Comparison of ENCODE assay signal across 26 cellular contexts in the genomic region with DNA sequence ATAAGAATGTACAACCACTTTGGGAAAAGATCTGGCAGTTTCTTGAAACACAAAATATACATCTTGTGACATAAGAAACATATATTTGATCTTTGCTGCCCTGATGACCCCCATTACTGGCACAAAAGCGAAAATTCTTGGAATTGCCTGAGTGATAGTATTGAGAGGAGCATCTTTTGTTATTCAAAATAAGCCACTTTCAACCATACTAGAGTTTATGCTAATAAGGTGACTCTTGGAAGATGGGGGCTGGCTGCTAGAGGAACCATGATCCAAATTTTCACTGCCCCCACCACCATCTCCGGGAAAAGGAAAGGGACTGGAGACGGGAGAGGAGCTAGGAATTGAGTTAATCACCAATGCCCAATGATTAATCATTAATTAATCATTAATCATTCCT.
"Had no signal": no experiment of that assay in that cellular context is flagged by ENCODE, and none has a peak within 500 bp of the region (broad histone marks: within the 10 kb centered on the region; RNA-seq: fewer than 3 reads in every experiment).

No MANE protein-coding gene starts in this region.

- H3K27ac ChIP-seq: breast epithelium, colonic mucosa, left lung, testis, vagina had no signal

- H3K27me3 Mint-ChIP-seq: activated B cell treated with CpG ODN at 0.5 μM for 24 hours; activated CD4-positive, alpha-beta memory T cell treated with anti-CD3 and anti-CD28 coated beads for 36 hours; activated CD4-positive, alpha-beta T cell treated with anti-CD3 and anti-CD28 coated beads for 36 hours; activated naive CD8-positive, alpha-beta T cell treated with anti-CD3 and anti-CD28 coated beads, Interleukin-2, amount 10 ng/mL, durations not matched to agents 7 days and 5 days; central memory CD8-positive, alpha-beta T cell; naive thymus-derived CD4-positive, alpha-beta T cell; type B pancreatic cell had no signal

- DNase-seq: activated B cell treated with CpG ODN at 0.5 μM for 24 hours; activated CD4-positive, alpha-beta memory T cell treated with anti-CD3 and anti-CD28 coated beads for 36 hours; activated CD4-positive, alpha-beta T cell treated with anti-CD3 and anti-CD28 coated beads for 36 hours; activated naive CD4-positive, alpha-beta T cell treated with Interleukin-2 at 50 U/mL for 16 hours; activated naive CD8-positive, alpha-beta T cell treated with anti-CD3 and anti-CD28 coated beads, Interleukin-2, amount 10 ng/mL, durations not matched to agents 7 days and 5 days; activated T-cell treated with anti-CD3 and anti-CD28 coated beads, Interleukin-2, amount 50 U/mL, for 48 hours; amniotic stem cell; colonic mucosa; immature natural killer cell; left lung; naive thymus-derived CD4-positive, alpha-beta T cell; posterior cingulate gyrus; stimulated activated CD4-positive, alpha-beta T cell treated with anti-CD3 and anti-CD28 coated beads, Interleukin-15, amount 100 ng/mL, for 24 hours; stimulated activated CD4-positive, alpha-beta T cell treated with anti-CD3 and anti-CD28 coated beads, Interleukin-4, amount 100 ng/mL, for 1 hour; stimulated activated naive CD4-positive, alpha-beta T cell; T-helper 1 cell; T-helper 9 cell; testis had no signal

- H3K27ac Mint-ChIP-seq: activated CD4-positive, alpha-beta memory T cell treated with anti-CD3 and anti-CD28 coated beads for 36 hours; activated CD4-positive, alpha-beta T cell treated with anti-CD3 and anti-CD28 coated beads for 36 hours; activated naive CD8-positive, alpha-beta T cell treated with anti-CD3 and anti-CD28 coated beads, Interleukin-2, amount 10 ng/mL, durations not matched to agents 7 days and 5 days; naive thymus-derived CD4-positive, alpha-beta T cell; type B pancreatic cell had no signal

- H3K4me3 ChIP-seq: breast epithelium, colonic mucosa, left lung, lung, smooth muscle cell, testis, vagina had no signal

- H3K4me1 ChIP-seq: breast epithelium, colonic mucosa had no signal

- H3K9me3 ChIP-seq: colonic mucosa, testis had no signal

- H3K36me3 ChIP-seq: breast epithelium, colonic mucosa, left lung, vagina had no signal

- H3K9me3 Mint-ChIP-seq: central memory CD8-positive, alpha-beta T cell; neural crest cell; type B pancreatic cell had no signal

- H3K4me3 Mint-ChIP-seq: activated B cell treated with CpG ODN at 0.5 μM for 24 hours; activated CD4-positive, alpha-beta memory T cell treated with anti-CD3 and anti-CD28 coated beads for 36 hours; activated CD4-positive, alpha-beta T cell treated with anti-CD3 and anti-CD28 coated beads for 36 hours; activated naive CD8-positive, alpha-beta T cell treated with anti-CD3 and anti-CD28 coated beads, Interleukin-2, amount 10 ng/mL, durations not matched to agents 7 days and 5 days; central memory CD8-positive, alpha-beta T cell; immature natural killer cell; naive thymus-derived CD4-positive, alpha-beta T cell; neural crest cell; type B pancreatic cell had no signal

- ATAC-seq: activated CD4-positive, alpha-beta T cell treated with anti-CD3 and anti-CD28 coated beads for 36 hours; left lung; naive thymus-derived CD4-positive, alpha-beta T cell; sciatic nerve had no signal

- H3K27me3 ChIP-seq: breast epithelium, colonic mucosa, left lung, testis, vagina had no signal
